ENCODE assay signal across 24 cellular contexts in genomic region chr9:3517377-3518048, GRCh38. TPM values are rescaled to one million over a fixed set of nuclear protein-coding genes. Genes with fewer than 3 reads are reported as not detected.
DNase-seq lines count a peak whose midpoint lies in the region; ATAC-seq and TF ChIP-seq lines count a peak whose summit lies in the region.
"Had no signal": no experiment of that assay in that cellular context is flagged by ENCODE, and none has a peak within 500 bp of the region (broad histone marks: within the 10 kb centered on the region; RNA-seq: fewer than 3 reads in every experiment).

No MANE protein-coding gene starts in this region.

- H3K9ac ChIP-seq in BLaER1 treated with 17β-estradiol and CSF1 and Interleukin-3, amounts not matched to agents 10 nM and 100 nM, result no peak overlapping the region
- H3K9ac ChIP-seq in Karpas-422 (ENCODE audit: low read length) (no peak overlapping the region), MM.1S (ENCODE audit: low read length) (no peak overlapping the region)
- H3K9ac ChIP-seq: parathyroid adenoma had no signal

- peaks cover 9% of the 10 kb centered on the region for H3F3A ChIP-seq in MM.1S (ENCODE audit: insufficient read depth, low read length)

- no peak overlapping the region for H3K27ac Mint-ChIP-seq in Calu3 (ENCODE audit: unreplicated experiment)
- no peak overlapping the region for H3K27ac Mint-ChIP-seq in activated T-helper 17 cell treated with anti-CD3 and anti-CD28 coated beads, Interleukin-2, amount 50 U/mL, for 72 hours
- H3K27ac Mint-ChIP-seq: T-helper 2 cell treated with Interferon-gamma antibody and Interleukin-4, amounts not matched to agents 5 μg/mL and 100 μg/mL, for 36 hours had no signal

- CTCF ChIA-PET in Calu3 (lab: Charles Lee), result interaction anchor here (0.6 kb wide), 1 partner anchor 39 kb away, joined by 3 read pairs; no protein-coding TSS in a partner anchor

- no peaks in the 10 kb centered on the region for H3K4me1 Mint-ChIP-seq in Calu3 (ENCODE audit: low read depth, unreplicated experiment)
- H3K4me1 Mint-ChIP-seq in activated T-helper 17 cell treated with anti-CD3 and anti-CD28 coated beads, Interleukin-2, amount 50 U/mL, for 72 hours, result peaks cover 17% of the 10 kb centered on the region

- ATAC-seq in GM18498 (IDR thresholded peaks at IDR 0.05; ENCODE audit: unreplicated experiment), result no peak
- ATAC-seq in activated T-helper 17 cell treated with anti-CD3 and anti-CD28 coated beads, Interleukin-2, amount 50 U/mL, for 72 hours (replicated peaks), result no peak
- ATAC-seq: HepG2, left lung, sciatic nerve had no signal

- H3K4me3 ChIP-seq in BLaER1 treated with 17β-estradiol and CSF1 and Interleukin-3, amounts not matched to agents 10 nM and 100 nM, result no peak overlapping the region
- H3K4me3 ChIP-seq in Karpas-422 (ENCODE audit: low read length) (no peak overlapping the region), prostate gland (no peak overlapping the region), MM.1S (ENCODE audit: low read length) (no peak overlapping the region)
- H3K4me3 ChIP-seq: coronary artery, left lung, uterus had no signal

- no peaks in the 10 kb centered on the region for H3K27me3 ChIP-seq in BLaER1 treated with 17β-estradiol and CSF1 and Interleukin-3, amounts not matched to agents 10 nM and 100 nM
- H3K27me3 ChIP-seq in Karpas-422 (ENCODE audit: low read length) (no peaks in the 10 kb centered on the region), prostate gland (replicated peaks; ENCODE audit: insufficient read depth) (no peaks in the 10 kb centered on the region), MM.1S (replicated peaks; ENCODE audit: insufficient read depth, low read length) (no peaks in the 10 kb centered on the region)
- H3K27me3 ChIP-seq: left lung, uterus had no signal

- no peak for TF ChIP-seq POLR2A in prostate gland (IDR thresholded peaks at IDR 0.05)

- no TSS peak for BruUV-seq in Calu3 (replicated peaks; lab: Mats Ljungman, UMichigan)

- H3K4me3 Mint-ChIP-seq in Calu3 (ENCODE audit: low read depth, unreplicated experiment), result no peak overlapping the region
- H3K4me3 Mint-ChIP-seq in activated T-helper 17 cell treated with anti-CD3 and anti-CD28 coated beads, Interleukin-2, amount 50 U/mL, for 72 hours, result no peak overlapping the region
- H3K4me3 Mint-ChIP-seq: endodermal cell; T-helper 2 cell treated with Interferon-gamma antibody and Interleukin-4, amounts not matched to agents 5 μg/mL and 100 μg/mL, for 36 hours had no signal

- no peak for TF ChIP-seq CTCF in prostate gland (IDR thresholded peaks at IDR 0.05)
- TF ChIP-seq CTCF in MM.1S (IDR thresholded peaks at IDR 0.05; ENCODE audit: low read length), result no peak
- TF ChIP-seq CTCF in Calu3 (IDR thresholded peaks at IDR 0.05; ENCODE audit: unreplicated experiment), result no peak

- H3K36me3 Mint-ChIP-seq in Calu3 (ENCODE audit: insufficient read depth, unreplicated experiment), result peaks cover 5% of the 10 kb centered on the region
- H3K36me3 Mint-ChIP-seq in activated T-helper 17 cell treated with anti-CD3 and anti-CD28 coated beads, Interleukin-2, amount 50 U/mL, for 72 hours (ENCODE audit: low read depth), result peaks cover 1% of the 10 kb centered on the region

- no peaks in the 10 kb centered on the region for H3K27me3 Mint-ChIP-seq in Calu3 (ENCODE audit: unreplicated experiment)
- H3K27me3 Mint-ChIP-seq in activated T-helper 17 cell treated with anti-CD3 and anti-CD28 coated beads, Interleukin-2, amount 50 U/mL, for 72 hours, result no peaks in the 10 kb centered on the region
- H3K27me3 Mint-ChIP-seq: CD4-positive, CD25-positive, alpha-beta regulatory T cell had no signal

- peaks cover 0 to 17% (median 0%) of the 10 kb centered on the region in 11 experiments; a peak in 5 of 22 replicates for H3K36me3 ChIP-seq in BLaER1 treated with 17β-estradiol and CSF1 and Interleukin-3, amounts not matched to agents 10 nM and 100 nM
- no peaks in the 10 kb centered on the region for H3K36me3 ChIP-seq in Karpas-422 (ENCODE audit: insufficient read depth, low read length)
- H3K36me3 ChIP-seq in prostate gland, result no peaks in the 10 kb centered on the region
- no peaks in the 10 kb centered on the region for H3K36me3 ChIP-seq in MM.1S (replicated peaks; ENCODE audit: insufficient read depth, low read length)
- H3K36me3 ChIP-seq: left lung, uterus, WERI-Rb-1 had no signal

- no peaks in the 10 kb centered on the region for H3K9me3 Mint-ChIP-seq in Calu3 (ENCODE audit: low read depth, unreplicated experiment)
- H3K9me3 Mint-ChIP-seq in activated T-helper 17 cell treated with anti-CD3 and anti-CD28 coated beads, Interleukin-2, amount 50 U/mL, for 72 hours, result no peaks in the 10 kb centered on the region
- H3K9me3 Mint-ChIP-seq: CD4-positive, CD25-positive, alpha-beta regulatory T cell; endodermal cell; T-helper 2 cell treated with Interferon-gamma antibody and Interleukin-4, amounts not matched to agents 5 μg/mL and 100 μg/mL, for 36 hours had no signal

- intact Hi-C loops in prostate gland (cut with DNase I), result no loop called here
- intact Hi-C loops in Calu3 (cut with micrococcal nuclease; ENCODE audit: unreplicated experiment), result no loop called here

- peaks cover 0 to 29% (median 11%) of the 10 kb centered on the region in 10 experiments; a peak in 12 of 20 replicates for H3K4me1 ChIP-seq in BLaER1 treated with 17β-estradiol and CSF1 and Interleukin-3, amounts not matched to agents 10 nM and 100 nM
- H3K4me1 ChIP-seq in Karpas-422 (ENCODE audit: low read length) (peaks cover 53% of the 10 kb centered on the region), prostate gland (replicated peaks) (peaks cover 12% of the 10 kb centered on the region), MM.1S (ENCODE audit: low read length) (peaks cover 9% of the 10 kb centered on the region)
- H3K4me1 ChIP-seq: parathyroid adenoma, uterus had no signal

- no peaks in the 10 kb centered on the region for H4K20me1 ChIP-seq in BLaER1 treated with 17β-estradiol and CSF1 and Interleukin-3, amounts not matched to agents 10 nM and 100 nM
- H4K20me1 ChIP-seq in Karpas-422 (ENCODE audit: insufficient read depth, low read depth, low read length) (no peaks in the 10 kb centered on the region), MM.1S (ENCODE audit: insufficient read depth, low read length) (0 out of 2 replicates have a peak, but pooled peaks cover 2% of the 10 kb centered on the region)

- H2AFZ ChIP-seq in Karpas-422 (ENCODE audit: low read length), result no peak overlapping the region
- H2AFZ ChIP-seq in MM.1S (ENCODE audit: low read length), result no peak overlapping the region
- H2AFZ ChIP-seq: parathyroid adenoma had no signal

- H3K27ac ChIP-seq in BLaER1 treated with 17β-estradiol and CSF1 and Interleukin-3, amounts not matched to agents 10 nM and 100 nM, result no peak overlapping the region
- H3K27ac ChIP-seq in Karpas-422 (ENCODE audit: low read length), result 0 out of 2 replicates have a peak overlapping the region, but pooled peaks have one; percentile 4
- H3K27ac ChIP-seq in prostate gland, result peak overlapping the region; percentile 44 to 59
- H3K27ac ChIP-seq in MM.1S (ENCODE audit: low read length), result no peak overlapping the region
- H3K27ac ChIP-seq: coronary artery, parathyroid adenoma, uterus, WERI-Rb-1 had no signal

- no peaks in the 10 kb centered on the region for H3K9me2 ChIP-seq in Karpas-422 (replicated peaks; ENCODE audit: insufficient read depth, low read length)
- H3K9me2 ChIP-seq in MM.1S (replicated peaks; ENCODE audit: insufficient read depth, low read length), result no peaks in the 10 kb centered on the region

- H3K9me3 ChIP-seq in BLaER1 treated with 17β-estradiol and CSF1 and Interleukin-3, amounts not matched to agents 10 nM and 100 nM (replicated peaks in 1 of 11), result peaks cover 0 to 7% (median 0%) of the 10 kb centered on the region in 11 experiments; a peak in 2 of 22 replicates
- H3K9me3 ChIP-seq in Karpas-422 (ENCODE audit: low read length) (no peaks in the 10 kb centered on the region), prostate gland (no peaks in the 10 kb centered on the region), MM.1S (replicated peaks; ENCODE audit: insufficient read depth, low read length) (no peaks in the 10 kb centered on the region)
- H3K9me3 ChIP-seq: left lung, uterus had no signal

- H3K79me2 ChIP-seq in Karpas-422 (ENCODE audit: low read length) (peaks cover 99% of the 10 kb centered on the region), MM.1S (ENCODE audit: low read length) (peaks cover 9% of the 10 kb centered on the region; the same call in 1 of the 2 replicates)
- H3K79me2 ChIP-seq: parathyroid adenoma had no signal

- 94% methylated on average over 3 of the region's 3 CpGs for WGBS in prostate gland

- DNase-seq in Karpas-422, result no peak
- DNase-seq in fibroblast of gingiva (ENCODE audit: low read depth), result peak; percentile 35
- DNase-seq in prostate gland (ENCODE audit: low spot score), result no peak
- DNase-seq in MM.1S, result no peak
- DNase-seq in Calu3, result no peak
- DNase-seq: activated CD4-positive, alpha-beta T cell treated with anti-CD3 and anti-CD28 coated beads, Interleukin-2, amount 50 U/mL, for 1 hour; activated CD8-positive, alpha-beta memory T cell treated with anti-CD3 and anti-CD28 coated beads, Interleukin-2, amount 50 U/mL, for 48 hours; activated effector memory CD4-positive, alpha-beta T cell treated with anti-CD3 and anti-CD28 coated beads, Interleukin-2, amount 50 U/mL, for 16 hours; amniotic stem cell; CD4-positive, CD25-positive, alpha-beta regulatory T cell; endodermal cell; left lung; midbrain; NCI-H2081 treated with DMSO at 0.1 percent for 48 hours; uterus; WERI-Rb-1 had no signal

- H3K4me2 ChIP-seq in BLaER1 treated with 17β-estradiol and CSF1 and Interleukin-3, amounts not matched to agents 10 nM and 100 nM, result peak overlapping the region in 7 of 11 experiments; percentile 0 to 25 (median 14); a peak in 5 of 22 replicates
- H3K4me2 ChIP-seq in Karpas-422 (ENCODE audit: low read depth, low read length, poor library complexity, severe bottlenecking), result no peak overlapping the region
- H3K4me2 ChIP-seq in MM.1S (ENCODE audit: low read depth, low read length), result no peak overlapping the region

RNA-seq across cellular contexts. Expression of gene RFX3, which starts 8.3 kb away (rescaled TPM):
- total RNA-seq in Karpas-422 (2014; rRNA removed; shearing (Covaris generic); ENCODE audit: low replicate concordance), result 24.3 and 31.2 TPM in 2 replicates
- 10 to 100 TPM; 10.9 to 15.5 TPM for total RNA-seq in prostate gland
- 10.0 and 10.1 TPM in 2 replicates for total RNA-seq in Calu3 (2022)
- 10 to 100 TPM in 1 of 2 donors, 1 to 10 TPM in 1; 8.7 to 19.8 TPM for total RNA-seq in activated T-helper 17 cell treated with anti-CD3 and anti-CD28 coated beads, Interleukin-2, amount 50 U/mL, for 72 hours

Comparison
In these comparisons a context has a peak if more than half of its experiments do, and no peak if none do; other contexts are left out.
1. H3K27ac ChIP-seq: peak in Karpas-422 (single experiment) and prostate gland (2 of 2); none in BLaER1 treated with 17β-estradiol and CSF1 and Interleukin-3, amounts not matched to agents 10 nM and 100 nM (0 of 11) and MM.1S (single experiment).
2. H3K4me2 ChIP-seq: peak in BLaER1 treated with 17β-estradiol and CSF1 and Interleukin-3, amounts not matched to agents 10 nM and 100 nM (7 of 11); none in Karpas-422 (single experiment) and MM.1S (single experiment).